20 cellular contexts compared by ENCODE assay signal in the genomic region with DNA sequence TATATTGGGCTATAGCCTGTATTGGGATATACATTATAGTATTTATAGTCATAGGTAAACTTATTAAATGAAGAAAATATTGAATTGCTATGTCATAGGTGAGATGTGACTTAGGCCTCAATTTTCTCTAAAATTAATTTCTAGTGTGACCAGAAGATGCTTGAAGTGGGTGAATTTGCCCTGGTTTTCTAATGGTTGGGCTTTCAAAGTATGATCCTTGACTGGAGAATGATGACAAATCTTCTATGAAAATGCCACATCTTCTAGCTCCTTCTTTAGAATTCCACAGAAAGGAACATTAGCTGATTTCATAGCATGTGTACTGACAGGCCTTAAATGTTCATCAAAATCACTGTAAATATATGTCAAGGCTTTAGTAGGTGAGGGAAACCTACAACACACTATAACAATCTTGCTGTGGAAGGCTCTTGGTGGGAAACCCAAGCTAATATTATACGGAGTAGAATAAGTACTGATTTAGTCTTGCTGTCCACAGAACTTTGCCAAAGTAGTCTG. TPM values are rescaled to one million over a fixed set of nuclear protein-coding genes. Genes with fewer than 3 reads are reported as not detected.
"Had no signal": no experiment of that assay in that cellular context is flagged by ENCODE, and none has a peak within 500 bp of the region (broad histone marks: within the 10 kb centered on the region; RNA-seq: fewer than 3 reads in every experiment).

No MANE protein-coding gene starts in this region.

- H3K9me3 ChIP-seq: adrenal gland, heart right ventricle, left lung, mucosa of descending colon, ovary, psoas muscle, right lobe of liver, vagina had no signal

- H3K27ac ChIP-seq: adrenal gland, cardiac muscle cell, left lung, neural progenitor cell, psoas muscle, right lobe of liver had no signal

- H3K36me3 Mint-ChIP-seq: activated naive CD4-positive, alpha-beta T cell treated with anti-CD3 and anti-CD28 coated beads, Interleukin-2, amount 50 U/mL, for 72 hours; naive B cell; neural progenitor cell; WTC11 had no signal

- H3K4me1 ChIP-seq: adrenal gland, left lung, neural progenitor cell, psoas muscle, right lobe of liver had no signal

- H3K4me3 Mint-ChIP-seq: activated CD4-positive, alpha-beta T cell treated with anti-CD3 and anti-CD28 coated beads for 36 hours; naive B cell; neural progenitor cell; stimulated activated naive CD8-positive, alpha-beta T cell treated with anti-CD3 and anti-CD28 coated beads, Interleukin-15, amount 100 ng/mL, for 72 hours; T-helper 2 cell treated with Interferon-gamma antibody and Interleukin-4, amounts not matched to agents 5 μg/mL and 100 μg/mL, for 36 hours; WTC11 had no signal

- H3K4me1 Mint-ChIP-seq: activated CD4-positive, alpha-beta T cell treated with anti-CD3 and anti-CD28 coated beads for 36 hours; naive B cell; stimulated activated naive CD8-positive, alpha-beta T cell treated with anti-CD3 and anti-CD28 coated beads, Interleukin-15, amount 100 ng/mL, for 72 hours had no signal

- ATAC-seq: activated CD4-positive, alpha-beta T cell treated with anti-CD3 and anti-CD28 coated beads for 36 hours; activated naive CD4-positive, alpha-beta T cell treated with anti-CD3 and anti-CD28 coated beads, Interleukin-2, amount 50 U/mL, for 72 hours; heart right ventricle; left lung; mucosa of descending colon; psoas muscle; right lobe of liver; stimulated activated naive CD8-positive, alpha-beta T cell treated with anti-CD3 and anti-CD28 coated beads, Interleukin-15, amount 100 ng/mL, for 72 hours; WTC11 had no signal

- H2AFZ ChIP-seq: neural progenitor cell had no signal

- H3K27me3 Mint-ChIP-seq: naive B cell; stimulated activated naive CD8-positive, alpha-beta T cell treated with anti-CD3 and anti-CD28 coated beads, Interleukin-15, amount 100 ng/mL, for 72 hours had no signal

- H3K4me2 ChIP-seq: neural progenitor cell, smooth muscle cell had no signal

- H3K4me3 ChIP-seq: adrenal gland, cardiac muscle cell, heart right ventricle, left lung, mucosa of descending colon, neural progenitor cell, ovary, psoas muscle, right lobe of liver, smooth muscle cell, vagina had no signal

- DNase-seq: activated CD4-positive, alpha-beta T cell treated with anti-CD3 and anti-CD28 coated beads for 36 hours; activated CD4-positive, alpha-beta T cell treated with anti-CD3 and anti-CD28 coated beads, Interleukin-2, amount 50 U/mL, for 48 hours; activated gamma-delta T cell; adrenal gland; heart right ventricle; left lung; mucosa of descending colon; naive B cell; ovary; psoas muscle; right lobe of liver; stimulated activated CD4-positive, alpha-beta T cell treated with anti-CD3 and anti-CD28 coated beads, Interleukin-4, amount 100 ng/mL, for 1 hour; stimulated activated naive CD8-positive, alpha-beta T cell treated with anti-CD3 and anti-CD28 coated beads, Interleukin-15, amount 100 ng/mL, for 72 hours had no signal

- H3K27me3 ChIP-seq: adrenal gland, cardiac muscle cell, heart right ventricle, left lung, neural progenitor cell, ovary, right lobe of liver, vagina had no signal

- H3K9ac ChIP-seq: neural progenitor cell had no signal

- H3K27ac Mint-ChIP-seq: activated CD4-positive, alpha-beta T cell treated with anti-CD3 and anti-CD28 coated beads for 36 hours; activated naive CD4-positive, alpha-beta T cell treated with anti-CD3 and anti-CD28 coated beads, Interleukin-2, amount 50 U/mL, for 72 hours; naive B cell; neural progenitor cell; stimulated activated naive CD8-positive, alpha-beta T cell treated with anti-CD3 and anti-CD28 coated beads, Interleukin-15, amount 100 ng/mL, for 72 hours; T-helper 2 cell treated with Interferon-gamma antibody and Interleukin-4, amounts not matched to agents 5 μg/mL and 100 μg/mL, for 36 hours; WTC11 had no signal

- H3K36me3 ChIP-seq: adrenal gland, cardiac muscle cell, heart right ventricle, left lung, neural progenitor cell, ovary, right lobe of liver, vagina had no signal

- H3K9me3 Mint-ChIP-seq: activated naive CD4-positive, alpha-beta T cell treated with anti-CD3 and anti-CD28 coated beads, Interleukin-2, amount 50 U/mL, for 72 hours; neural progenitor cell; stimulated activated naive CD8-positive, alpha-beta T cell treated with anti-CD3 and anti-CD28 coated beads, Interleukin-15, amount 100 ng/mL, for 72 hours; T-helper 2 cell treated with Interferon-gamma antibody and Interleukin-4, amounts not matched to agents 5 μg/mL and 100 μg/mL, for 36 hours; WTC11 had no signal

RNA-seq across cellular contexts. Expression of gene ABI3BP, which starts 8.9 kb away (rescaled TPM):
- total RNA-seq: activated CD4-positive, alpha-beta T cell treated with anti-CD3 and anti-CD28 coated beads for 36 hours had no signal
